In the genomic region with DNA sequence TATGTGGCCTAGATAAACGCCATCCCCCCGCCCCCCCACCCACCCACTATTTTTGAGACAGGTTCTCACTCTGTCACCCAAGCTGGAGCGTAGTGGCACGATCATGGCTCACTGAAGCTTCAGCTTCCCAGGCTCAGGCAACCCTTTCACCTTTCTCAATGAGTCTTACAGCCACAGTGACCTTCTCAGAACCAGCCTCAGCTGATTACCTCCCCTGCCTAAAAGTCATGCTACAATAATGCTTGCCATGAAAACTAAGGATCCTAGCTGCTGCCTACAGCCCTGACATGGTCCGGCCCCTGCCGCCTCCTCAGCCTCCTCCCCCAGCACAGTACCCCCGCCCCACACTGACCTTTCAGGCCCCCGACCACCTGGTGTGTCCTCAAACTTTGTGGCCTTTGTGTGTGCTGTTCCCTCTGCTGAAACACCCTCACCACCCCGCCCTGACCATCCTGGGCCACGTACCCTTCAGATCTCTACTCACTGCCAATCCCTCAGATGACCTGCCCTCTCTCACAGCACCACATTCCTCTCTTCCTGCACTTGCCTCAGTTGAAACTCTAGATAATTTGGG, we compare ENCODE assay signal across 1 cellular context.
TF ChIP-seq lines count a peak whose summit lies in the region.

No MANE protein-coding gene starts in this region.

TF ChIP-seq in HEK293, 187 proteins besides CTCF, POLR2A, EP300 and RAD21:
- TF ChIP-seq ZNF404 (tag by site-specific recombination; IDR thresholded peaks at IDR 0.05): no peak
- TF ChIP-seq EGR2 (tag by site-specific recombination; IDR thresholded peaks at IDR 0.05; ENCODE audit: low read depth): 0 out of 2 replicates have a peak, but pooled peaks have one; percentile 33
- TF ChIP-seq ZNF785 (tag by site-specific recombination; IDR thresholded peaks at IDR 0.05): no peak
- no peak for TF ChIP-seq ZSCAN5A (tag by site-specific recombination; IDR thresholded peaks at IDR 0.05)
TF ChIP-seq in HEK293: peak in this region for 1.
